8 cellular contexts compared by ENCODE assay signal in genomic region chr9:134390537-134390936, GRCh38.
DNase-seq lines count a peak whose midpoint lies in the region; ATAC-seq and TF ChIP-seq lines count a peak whose summit lies in the region.

No MANE protein-coding gene starts in this region.

- no peaks in the 10 kb centered on the region for H3K4me1 ChIP-seq in Caco-2
- H3K4me1 ChIP-seq in uterus, result peaks cover 0 to 31% of the 10 kb centered on the region in 2 donors
- peaks cover 17% of the 10 kb centered on the region for H3K4me1 ChIP-seq in mammary epithelial cell (ENCODE audit: insufficient read depth, low read length)

- TF ChIP-seq CTCF in Caco-2 (IDR thresholded peaks at IDR 0.05; ENCODE audit: insufficient read depth in 1 of 2, low read depth in 1 of 2, low read length in 1 of 2, severe bottlenecking in 1 of 2, unreplicated experiment in 1 of 2) (no peak), uterus (IDR thresholded peaks at IDR 0.05) (no peak), mammary epithelial cell (conservative IDR thresholded peaks at IDR 0.05 in 1 of 2, IDR thresholded peaks at IDR 0.05 in 1 of 2; ENCODE audit: extremely low read depth in 1 of 2, insufficient read depth in 1 of 2, low read depth in 1 of 2, low read length in 2 of 2) (no peak)

- no peak overlapping the region for H3K9ac ChIP-seq in mammary epithelial cell (ENCODE audit: insufficient read depth, low read length)

- H3K27ac ChIP-seq in uterus (no peak overlapping the region), mammary epithelial cell (ENCODE audit: insufficient read depth, low read depth, low read length) (no peak overlapping the region)

- no peak for TF ChIP-seq POLR2A in uterus (IDR thresholded peaks at IDR 0.05)

- BruUV-seq in Caco-2 (replicated peaks; lab: Mats Ljungman, UMichigan), result no TSS peak
- BruUV-seq in mammary epithelial cell (replicated peaks; lab: Mats Ljungman, UMichigan), result no TSS peak

- H3K4me3 ChIP-seq in Caco-2 (ENCODE audit: low read depth, low read length) (no peak overlapping the region), uterus (no peak overlapping the region), mammary epithelial cell (replicated peaks in 1 of 3; ENCODE audit: insufficient read depth in 1 of 3, low read depth in 2 of 3, low read length in 3 of 3) (no peak overlapping the region)

- WGBS in mammary epithelial cell (ENCODE audit: low coverage, missing lambda C conversion rate), result 92% methylated on average over 4 of the region's 17 CpGs

- CTCF ChIA-PET in Caco-2 (lab: Charles Lee), result no interaction called here
- CTCF ChIA-PET in mammary epithelial cell (lab: Charles Lee; ENCODE audit: low non-redundant PET), result no interaction called here

- peaks cover 17% of the 10 kb centered on the region for H3K36me3 Mint-ChIP-seq in Caco-2 (ENCODE audit: insufficient read depth, unreplicated experiment)

- H3K79me2 ChIP-seq in mammary epithelial cell (ENCODE audit: insufficient read depth, low read length), result peaks cover 98% of the 10 kb centered on the region

- POLR2A ChIA-PET in Caco-2 (lab: Charles Lee), result no interaction called here

- H3K4me1 Mint-ChIP-seq in Caco-2 (ENCODE audit: low read depth, unreplicated experiment), result peaks cover 7% of the 10 kb centered on the region

- no peak overlapping the region for H3K4me2 ChIP-seq in mammary epithelial cell (ENCODE audit: insufficient read depth, low read depth, low read length)

- H3K27ac Mint-ChIP-seq in Caco-2 (ENCODE audit: unreplicated experiment), result no peak overlapping the region

- no peak overlapping the region for H2AFZ ChIP-seq in mammary epithelial cell (ENCODE audit: low read depth, low read length)

- H3K9me3 ChIP-seq in Caco-2 (no peaks in the 10 kb centered on the region), uterus (no peaks in the 10 kb centered on the region), mammary epithelial cell (replicated peaks; ENCODE audit: insufficient read depth, low read length) (no peaks in the 10 kb centered on the region)

- intact Hi-C loops in Caco-2 (cut with micrococcal nuclease; ENCODE audit: unreplicated experiment) (no loop called here), uterus (cut with DNase I; ENCODE audit: low total_unique reads) (no loop called here), mammary epithelial cell (cut with micrococcal nuclease) (no loop called here)

- no peak overlapping the region for H3K4me3 Mint-ChIP-seq in Caco-2 (ENCODE audit: unreplicated experiment)

- H3K9me3 Mint-ChIP-seq in Caco-2 (ENCODE audit: unreplicated experiment), result peaks cover 10% of the 10 kb centered on the region

- in situ Hi-C loops in mammary epithelial cell (cut with MboI; ENCODE audit: low sequenced_read_pairs in 2 of 2), result no loop called here

- DNase-seq in activated T-cell treated with anti-CD3 and anti-CD28 coated beads, Interleukin-2, amount 50 U/mL, for 48 hours, result peak; percentile 89 to 91
- peak; percentile 69 to 72 for DNase-seq in stimulated activated CD4-positive, alpha-beta T cell treated with anti-CD3 and anti-CD28 coated beads, Interleukin-2, amount 100 ng/mL, for 48 hours
- DNase-seq in Caco-2 (no peak), uterus (no peak), mammary epithelial cell (no peak), NCI-H187 (lab: John Stamatoyannopoulos, UW) (no peak)

- peak; percentile 32 for ATAC-seq in GM18870 (IDR thresholded peaks at IDR 0.05; ENCODE audit: unreplicated experiment)
- ATAC-seq in HG03196 (IDR thresholded peaks at IDR 0.05; ENCODE audit: unreplicated experiment), result peak; percentile 20

- H3K36me3 ChIP-seq in Caco-2 (ENCODE audit: control insufficient read depth, insufficient read depth, low read length) (no peaks in the 10 kb centered on the region; the same call in 1 of the 2 replicates), uterus (no peaks in the 10 kb centered on the region), mammary epithelial cell (ENCODE audit: insufficient read depth, low read length) (no peaks in the 10 kb centered on the region)

- dilution Hi-C loops in mammary epithelial cell (cut with HindIII; ENCODE audit: low sequenced_read_pairs), result no loop called here

- H3K27me3 ChIP-seq in Caco-2 (replicated peaks; ENCODE audit: control insufficient read depth, insufficient read depth, low read length), result no peaks in the 10 kb centered on the region
- H3K27me3 ChIP-seq in uterus, result no peaks in the 10 kb centered on the region
- no peaks in the 10 kb centered on the region for H3K27me3 ChIP-seq in mammary epithelial cell (ENCODE audit: insufficient read depth, low read length)

- no peaks in the 10 kb centered on the region for H3K27me3 Mint-ChIP-seq in Caco-2 (ENCODE audit: insufficient read depth, unreplicated experiment)

- no peaks in the 10 kb centered on the region for H4K20me1 ChIP-seq in mammary epithelial cell (ENCODE audit: insufficient read depth, low read length)

Comparison
In these comparisons a context has a peak if more than half of its experiments do, and no peak if none do; other contexts are left out.
1. DNase-seq: peak in activated T-cell treated with anti-CD3 and anti-CD28 coated beads, Interleukin-2, amount 50 U/mL, for 48 hours (2 of 2) and stimulated activated CD4-positive, alpha-beta T cell treated with anti-CD3 and anti-CD28 coated beads, Interleukin-2, amount 100 ng/mL, for 48 hours (2 of 2); none in Caco-2 (0 of 2), uterus (0 of 2), mammary epithelial cell (single experiment) and NCI-H187 (0 of 2).